In the genomic region with DNA sequence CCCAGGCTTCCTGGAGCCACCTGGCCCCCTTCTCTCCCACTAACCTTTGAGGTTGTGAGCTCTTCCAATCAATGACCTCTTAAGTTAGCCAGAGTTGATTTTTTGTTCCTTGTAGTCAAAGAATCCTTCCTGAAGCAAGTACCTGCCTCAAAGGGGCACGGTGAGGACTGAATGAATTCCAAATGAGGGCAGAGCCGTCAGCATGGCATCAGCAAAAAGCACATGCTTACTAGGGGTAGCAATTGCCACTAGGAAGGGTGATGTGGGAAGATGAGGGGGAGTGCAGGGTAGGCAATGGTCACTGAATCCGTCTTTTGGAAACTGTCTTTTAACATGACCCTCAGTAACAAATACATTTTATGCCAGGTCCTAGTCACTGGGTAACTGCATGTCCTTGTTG, we compare ENCODE assay signal across 1 cellular context.
TF ChIP-seq lines count a peak whose summit lies in the region.

No MANE protein-coding gene starts in this region.

TF ChIP-seq in H1, 55 proteins besides CTCF, POLR2A, EP300 and RAD21:
- TF ChIP-seq RFX5 (IDR thresholded peaks at IDR 0.05; ENCODE audit: borderline replicate concordance, low read depth, low read length) (no peak), CBX5 (IDR thresholded peaks at IDR 0.05; ENCODE audit: low read depth, low read length) (no peak), CTBP2 (IDR thresholded peaks at IDR 0.05; ENCODE audit: borderline replicate concordance, insufficient read depth, insufficient read length, low read length) (no peak)
